7 cellular contexts compared by ENCODE assay signal in the genomic region with DNA sequence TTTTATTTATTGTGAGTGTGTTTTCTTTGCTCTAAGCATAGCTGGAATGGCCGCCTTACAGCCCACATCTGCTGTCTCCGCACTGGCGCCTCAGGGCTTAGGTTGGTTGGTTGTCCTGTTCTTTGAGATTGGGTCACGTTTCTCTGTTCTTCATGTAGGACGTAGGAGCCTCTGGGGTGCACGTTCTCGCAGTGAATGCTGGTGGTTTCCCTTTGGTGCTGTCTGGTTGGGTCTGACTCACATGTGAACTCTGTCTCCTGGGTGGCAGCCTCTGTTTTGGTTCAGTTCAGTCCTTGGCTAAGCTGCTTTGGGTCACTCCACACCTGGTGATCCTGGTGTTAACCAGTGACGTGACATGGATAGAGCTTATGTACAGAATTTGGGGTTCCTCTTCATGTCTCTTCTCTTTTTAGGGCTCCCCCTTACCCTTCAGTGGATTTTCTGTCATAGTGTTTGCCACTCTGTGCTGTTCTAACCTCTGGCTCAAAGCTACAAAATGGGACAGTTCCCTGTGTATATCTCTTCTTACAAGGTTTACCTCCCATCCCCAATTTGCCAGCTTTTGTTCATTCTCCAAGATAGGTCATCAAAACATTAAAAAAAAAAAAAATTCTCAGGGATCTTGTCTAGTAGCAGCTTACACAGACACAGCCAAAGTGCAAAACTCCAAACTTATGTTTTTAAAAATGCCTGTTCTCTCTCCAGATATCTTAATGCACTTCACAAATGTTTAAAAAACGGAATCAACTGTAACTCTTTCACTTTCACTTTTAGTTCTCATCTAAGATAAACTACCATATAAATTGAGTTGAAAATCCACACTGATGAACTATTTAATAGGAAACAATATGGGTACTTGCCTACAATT. TPM values are rescaled to one million over a fixed set of nuclear protein-coding genes. Genes with fewer than 3 reads are reported as not detected.
DNase-seq lines count a peak whose midpoint lies in the region; ATAC-seq, FAIRE-seq and TF ChIP-seq lines count a peak whose summit lies in the region.

No MANE protein-coding gene starts in this region.

- H3K4me3 Mint-ChIP-seq in activated CD4-positive, alpha-beta T cell treated with anti-CD3 and anti-CD28 coated beads, Interleukin-2, amount 10 ng/mL, durations not matched to agents 7 days and 5 days, result peak overlapping the region; percentile 67
- H3K4me3 Mint-ChIP-seq in mesothelial cell of epicardium, result no peak overlapping the region

- H3K27ac ChIP-seq in small intestine (ENCODE audit: low read depth in 1 of 2, low read length in 1 of 2), result peak overlapping the region; percentile 54 to 83

- no peaks in the 10 kb centered on the region for H3K4me1 ChIP-seq in small intestine (ENCODE audit: control insufficient read depth in 2 of 2, insufficient read depth in 1 of 2, low read depth in 1 of 2, low read length in 1 of 2)

- no peaks in the 10 kb centered on the region for H3K27me3 ChIP-seq in small intestine (ENCODE audit: control insufficient read depth in 2 of 2, insufficient read depth in 2 of 2, low read length in 2 of 2)

- 21 to 50% (median 28%) methylated on average over 9 of the region's 9 CpGs for WGBS in small intestine, 3 donors

- DNase-seq in GM19240 (ENCODE audit: insufficient read length, low spot score), result peak; percentile 68
- peak; percentile 70 for DNase-seq in activated CD4-positive, alpha-beta T cell treated with anti-CD3 and anti-CD28 coated beads, Interleukin-2, amount 10 ng/mL, durations not matched to agents 7 days and 5 days
- DNase-seq in epithelial cell of esophagus (ENCODE audit: low read depth), result peak; percentile 31
- DNase-seq in small intestine, result peak; percentile 82
- DNase-seq in mesothelial cell of epicardium (ENCODE audit: low spot score in 2 of 2, unreplicated experiment in 2 of 2), result no peak
- no peak for DNase-seq in NCI-H526 (lab: John Stamatoyannopoulos, UW)

- H3K4me1 Mint-ChIP-seq in activated CD4-positive, alpha-beta T cell treated with anti-CD3 and anti-CD28 coated beads, Interleukin-2, amount 10 ng/mL, durations not matched to agents 7 days and 5 days, result peaks cover 25% of the 10 kb centered on the region
- no peaks in the 10 kb centered on the region for H3K4me1 Mint-ChIP-seq in mesothelial cell of epicardium

- H3K4me3 ChIP-seq in epithelial cell of esophagus (ENCODE audit: low read length), result no peak overlapping the region
- H3K4me3 ChIP-seq in small intestine (ENCODE audit: low read depth in 1 of 2, low read length in 2 of 2), result no peak overlapping the region

- H3K27ac Mint-ChIP-seq in activated CD4-positive, alpha-beta T cell treated with anti-CD3 and anti-CD28 coated beads, Interleukin-2, amount 10 ng/mL, durations not matched to agents 7 days and 5 days, result peak overlapping the region; percentile 91
- no peak overlapping the region for H3K27ac Mint-ChIP-seq in mesothelial cell of epicardium

- no peak for FAIRE-seq in small intestine (lab: Jason Lieb, UNC)

- H3K9me3 ChIP-seq in small intestine (ENCODE audit: control insufficient read depth, low read depth), result no peaks in the 10 kb centered on the region

- H3K36me3 ChIP-seq in small intestine (ENCODE audit: control insufficient read depth in 2 of 2, insufficient read depth in 2 of 2, low read length in 2 of 2), result no peaks in the 10 kb centered on the region

- no peak for TF ChIP-seq CTCF in epithelial cell of esophagus (IDR thresholded peaks at IDR 0.05; ENCODE audit: insufficient read depth, low read depth, low read length, missing control alignments)
- TF ChIP-seq CTCF in mesothelial cell of epicardium (IDR thresholded peaks at IDR 0.05; ENCODE audit: unreplicated experiment), result no peak

- POLR2A ChIA-PET in activated CD4-positive, alpha-beta T cell treated with anti-CD3 and anti-CD28 coated beads, Interleukin-2, amount 10 ng/mL, durations not matched to agents 7 days and 5 days (lab: Charles Lee), result no interaction called here

- H3K27me3 Mint-ChIP-seq in activated CD4-positive, alpha-beta T cell treated with anti-CD3 and anti-CD28 coated beads, Interleukin-2, amount 10 ng/mL, durations not matched to agents 7 days and 5 days, result peaks cover 15% of the 10 kb centered on the region
- H3K27me3 Mint-ChIP-seq in mesothelial cell of epicardium (ENCODE audit: low read depth), result peaks cover 30% of the 10 kb centered on the region

- CTCF ChIA-PET in activated CD4-positive, alpha-beta T cell treated with anti-CD3 and anti-CD28 coated beads, Interleukin-2, amount 10 ng/mL, durations not matched to agents 7 days and 5 days (lab: Charles Lee), result interaction anchor here (0.6 to 1.3 kb wide), 4 partner anchors 34 to 156 kb away, joined by 3 read pairs; no protein-coding TSS in a partner anchor

- no peaks in the 10 kb centered on the region for H3K36me3 Mint-ChIP-seq in activated CD4-positive, alpha-beta T cell treated with anti-CD3 and anti-CD28 coated beads, Interleukin-2, amount 10 ng/mL, durations not matched to agents 7 days and 5 days (ENCODE audit: low read depth)
- no peaks in the 10 kb centered on the region for H3K36me3 Mint-ChIP-seq in mesothelial cell of epicardium

- peaks cover 3% of the 10 kb centered on the region for H3K9me3 Mint-ChIP-seq in activated CD4-positive, alpha-beta T cell treated with anti-CD3 and anti-CD28 coated beads, Interleukin-2, amount 10 ng/mL, durations not matched to agents 7 days and 5 days
- H3K9me3 Mint-ChIP-seq in mesothelial cell of epicardium, result no peaks in the 10 kb centered on the region

- peak; percentile 97 for ATAC-seq in HG03378 (IDR thresholded peaks at IDR 0.05; ENCODE audit: unreplicated experiment)

RNA-seq across cellular contexts. Expression of gene LPCAT1, which starts 12.8 kb away (rescaled TPM):
- 10 to 100 TPM; 69.5 to 77.0 TPM for total RNA-seq in activated CD4-positive, alpha-beta T cell treated with anti-CD3 and anti-CD28 coated beads, Interleukin-2, amount 10 ng/mL, durations not matched to agents 7 days and 5 days
- 10 to 100 TPM in 1 of 3 donors, 1 to 10 TPM in 2; 4.5 to 22.3 (median 5.1) TPM for polyA plus RNA-seq in small intestine
- total RNA-seq in mesothelial cell of epicardium, result 73.9 to 76.8 TPM (median 74.8 TPM) in 3 replicates

Comparison
In these comparisons a context has a peak if more than half of its experiments do, and no peak if none do; other contexts are left out.
1. DNase-seq: peak in GM19240 (single experiment), activated CD4-positive, alpha-beta T cell treated with anti-CD3 and anti-CD28 coated beads, Interleukin-2, amount 10 ng/mL, durations not matched to agents 7 days and 5 days (single experiment), epithelial cell of esophagus (single experiment) and small intestine (single experiment); none in mesothelial cell of epicardium (0 of 2) and NCI-H526 (0 of 2).